Comparison of ENCODE assay signal across 14 cellular contexts in genomic region chr1:99661780-99662179, GRCh38. TPM values are rescaled to one million over a fixed set of nuclear protein-coding genes. Genes with fewer than 3 reads are reported as not detected.
DNase-seq lines count a peak whose midpoint lies in the region; ATAC-seq and TF ChIP-seq lines count a peak whose summit lies in the region.
"Had no signal": no experiment of that assay in that cellular context is flagged by ENCODE, and none has a peak within 500 bp of the region (broad histone marks: within the 10 kb centered on the region; RNA-seq: fewer than 3 reads in every experiment).

No MANE protein-coding gene starts in this region.

- TF ChIP-seq CTCF in PC-9 (conservative IDR thresholded peaks at IDR 0.05) (no peak), testis (IDR thresholded peaks at IDR 0.05) (no peak), foreskin keratinocyte (conservative IDR thresholded peaks at IDR 0.05) (no peak)

- H3K9me2 ChIP-seq in PC-9 (ENCODE audit: insufficient read depth), result no peaks in the 10 kb centered on the region

- POLR2A ChIA-PET in PC-9 (lab: Charles Lee; ENCODE audit: unreplicated experiment), result no interaction called here

- H3F3A ChIP-seq in PC-9 (ENCODE audit: insufficient read depth, low read depth), result peaks cover 39% of the 10 kb centered on the region

- no peaks in the 10 kb centered on the region for H3K79me2 ChIP-seq in PC-9 (ENCODE audit: low read depth)

- TF ChIP-seq POLR2A in testis (IDR thresholded peaks at IDR 0.05), result no peak

- H3K4me3 ChIP-seq in PC-9 (no peak overlapping the region), testis (no peak overlapping the region)

- BruUV-seq in PC-9 (replicated peaks; lab: Mats Ljungman, UMichigan), result no TSS peak

- DNase-seq in PC-9 (peak in 1 of 2 experiments; percentile 86), caudate nucleus (lab: John Stamatoyannopoulos, UW) (no peak), left lobe of liver (ENCODE audit: low spot score) (no peak), testis (no peak), foreskin keratinocyte (no peak), NCI-H1930 (lab: John Stamatoyannopoulos, UW) (no peak), posterior vena cava (ENCODE audit: low spot score) (no peak)
- DNase-seq: activated naive CD4-positive, alpha-beta T cell treated with anti-CD3 and anti-CD28 coated beads, Interleukin-2, amount 10 ng/mL, durations not matched to agents 7 days and 5 days; Karpas-422; NCI-H187 had no signal

- H4K20me1 ChIP-seq in PC-9 (ENCODE audit: insufficient read depth), result no peaks in the 10 kb centered on the region

- H3K36me3 ChIP-seq in PC-9 (ENCODE audit: low read depth) (no peaks in the 10 kb centered on the region), testis (ENCODE audit: low read depth, missing control alignments) (no peaks in the 10 kb centered on the region)

- CTCF ChIA-PET in PC-9 (lab: Charles Lee), result no interaction called here

- 45 to 57% methylated on average over 3 of the region's 3 CpGs for WGBS in testis, 2 donors

- H3K27me3 ChIP-seq in PC-9 (ENCODE audit: insufficient read depth, low read depth) (no peaks in the 10 kb centered on the region), testis (no peaks in the 10 kb centered on the region), foreskin keratinocyte (no peaks in the 10 kb centered on the region)

- peak; percentile 46 for ATAC-seq in left lobe of liver
- no peak for ATAC-seq in HG03565 (IDR thresholded peaks at IDR 0.05; ENCODE audit: unreplicated experiment)
- no peak for ATAC-seq in foreskin keratinocyte
- ATAC-seq: activated CD4-positive, CD25-positive, alpha-beta regulatory T cell treated with anti-CD3 and anti-CD28 coated beads, Interleukin-2, amount 50 U/mL, for 24 hours; Panc1 had no signal

- H3K4me2 ChIP-seq in PC-9, result peak overlapping the region; percentile 49

- intact Hi-C loops in PC-9 (cut with micrococcal nuclease; ENCODE audit: unreplicated experiment) (no loop called here), testis (cut with DNase I; ENCODE audit: low total_unique reads) (no loop called here), posterior vena cava (cut with DNase I) (no loop called here)

- no peaks in the 10 kb centered on the region for H3K9me3 ChIP-seq in PC-9 (ENCODE audit: insufficient read depth, low read depth)
- no peaks in the 10 kb centered on the region for H3K9me3 ChIP-seq in testis

- peaks cover 63% of the 10 kb centered on the region for H3K4me1 ChIP-seq in PC-9 (replicated peaks; ENCODE audit: insufficient read depth)
- peaks cover 13% of the 10 kb centered on the region for H3K4me1 ChIP-seq in testis
- peaks cover 11% of the 10 kb centered on the region for H3K4me1 ChIP-seq in foreskin keratinocyte

- H2AFZ ChIP-seq in PC-9, result no peak overlapping the region; the same call in 1 of the 2 replicates

- H3K27ac ChIP-seq in PC-9 (peak overlapping the region; percentile 79), caudate nucleus (ENCODE audit: low read depth, low read length) (peak overlapping the region; percentile 11), testis (peak overlapping the region; percentile 45 to 78), foreskin keratinocyte (no peak overlapping the region)

RNA-seq across cellular contexts. Expression of gene PALMD, which starts 15.9 kb away (rescaled TPM):
- total RNA-seq in PC-9 (2021), result 0.68 and 1.2 TPM in 2 replicates
- 17.1 TPM for total RNA-seq in left lobe of liver
- total RNA-seq in testis, result 10 to 100 TPM; 14.1 to 23.5 TPM
- polyA plus RNA-seq in testis (ENCODE audit: insufficient read depth, low read depth, low replicate concordance), result 12.9 TPM
- total RNA-seq in foreskin keratinocyte, result 0.95 and 1.0 TPM in 2 replicates
- 0.60 and 0.66 TPM in 2 replicates for polyA plus RNA-seq in foreskin keratinocyte
- 10 to 100 TPM; 22.6 to 31.0 TPM for total RNA-seq in posterior vena cava
- total RNA-seq: T-helper 1 cell treated with Interleukin-12 subunit alpha and Interleukin-12 subunit beta and Interleukin-4 antibody, amounts not matched to agents 30 ng/mL and 1 ng/mL, for 36 hours had no signal
